28 cellular contexts compared by ENCODE assay signal in genomic region chr1:220894924-220895256, GRCh38. TPM values are rescaled to one million over a fixed set of nuclear protein-coding genes. Genes with fewer than 3 reads are reported as not detected.
DNase-seq lines count a peak whose midpoint lies in the region; ATAC-seq, FAIRE-seq and TF ChIP-seq lines count a peak whose summit lies in the region.
"Had no signal": no experiment of that assay in that cellular context is flagged by ENCODE, and none has a peak within 500 bp of the region (broad histone marks: within the 10 kb centered on the region; RNA-seq: fewer than 3 reads in every experiment).

No MANE protein-coding gene starts in this region.

- no peaks in the 10 kb centered on the region for H4K20me1 ChIP-seq in K562 (replicated peaks; ENCODE audit: control insufficient read depth, insufficient read depth, low read length)
- H4K20me1 ChIP-seq: BLaER1 had no signal

- FAIRE-seq in K562 (lab: Jason Lieb, UNC) (no peak), GM12891 (lab: Jason Lieb, UNC) (no peak)
- FAIRE-seq: keratinocyte had no signal

- no peak for TF ChIP-seq CTCF in K562 (IDR thresholded peaks at IDR 0.05 in 2 of 3, conservative IDR thresholded peaks at IDR 0.05 in 1 of 3; ENCODE audit: insufficient read depth in 2 of 3, low read depth in 1 of 3, low read length in 3 of 3)
- no peak for TF ChIP-seq CTCF in progenitor cell of endocrine pancreas (IDR thresholded peaks at IDR 0.05; ENCODE audit: unreplicated experiment)
- no peak for TF ChIP-seq CTCF in dorsolateral prefrontal cortex (IDR thresholded peaks at IDR 0.05 in 54 of 56, conservative IDR thresholded peaks at IDR 0.05 in 2 of 56; ENCODE audit: low read depth in 1 of 56, partially characterized antibody in 56 of 56)

- H3K27ac Mint-ChIP-seq in progenitor cell of endocrine pancreas: no peak overlapping the region
- H3K27ac Mint-ChIP-seq: activated CD4-positive, alpha-beta T cell treated with anti-CD3 and anti-CD28 coated beads for 36 hours; activated naive CD4-positive, alpha-beta T cell treated with anti-CD3 and anti-CD28 coated beads, Interleukin-2, amount 10 ng/mL, durations not matched to agents 7 days and 5 days; naive thymus-derived CD4-positive, alpha-beta T cell had no signal

- intact Hi-C loops in K562 (cut with micrococcal nuclease) (no loop called here), dorsolateral prefrontal cortex (cut with DNase I) (no loop called here)

- peak; percentile 50 for DNase-seq in COLO668 (lab: John Stamatoyannopoulos, UW; ENCODE audit: unreplicated experiment)
- no peak for DNase-seq in K562 (ENCODE audit: extremely low read depth in 1 of 4, low spot score in 3 of 4)
- peak; percentile 46 for DNase-seq in left kidney (ENCODE audit: low read depth, low spot score)
- DNase-seq in progenitor cell of endocrine pancreas (ENCODE audit: low spot score, unreplicated experiment): no peak
- DNase-seq in dorsolateral prefrontal cortex: no peak
- DNase-seq in GM12891 (ENCODE audit: insufficient read length, low spot score): no peak
- DNase-seq in midbrain (lab: John Stamatoyannopoulos, UW): no peak
- DNase-seq: activated CD4-positive, alpha-beta T cell treated with anti-CD3 and anti-CD28 coated beads for 36 hours; activated naive CD4-positive, alpha-beta T cell treated with anti-CD3 and anti-CD28 coated beads, Interleukin-2, amount 10 ng/mL, durations not matched to agents 7 days and 5 days; effector CD4-positive, alpha-beta T cell; EL; foreskin melanocyte; GOT3; hypothalamus; MV-4-11; naive thymus-derived CD4-positive, alpha-beta T cell; NCI-H526 treated with DMSO at 0.1 percent for 48 hours; stimulated activated CD4-positive, alpha-beta T cell treated with anti-CD3 and anti-CD28 coated beads, Interleukin-2, amount 100 ng/mL, for 24 hours; stimulated activated naive CD4-positive, alpha-beta T cell; T-helper 1 cell had no signal

- 10% methylated on average over 13 of the region's 13 CpGs for WGBS in K562 (ENCODE audit: insufficient coverage, low coverage, missing lambda C conversion rate)

- no peak for TF ChIP-seq RAD21 in K562 (CRISPR knock-in tag; conservative IDR thresholded peaks at IDR 0.05 in 1 of 2, IDR thresholded peaks at IDR 0.05 in 1 of 2)

- no peaks in the 10 kb centered on the region for H3K36me3 Mint-ChIP-seq in progenitor cell of endocrine pancreas (ENCODE audit: insufficient read depth)
- H3K36me3 Mint-ChIP-seq: activated naive CD4-positive, alpha-beta T cell treated with anti-CD3 and anti-CD28 coated beads, Interleukin-2, amount 10 ng/mL, durations not matched to agents 7 days and 5 days had no signal

- H3K4me1 Mint-ChIP-seq in progenitor cell of endocrine pancreas (ENCODE audit: low read depth): no peaks in the 10 kb centered on the region
- H3K4me1 Mint-ChIP-seq: central memory CD8-positive, alpha-beta T cell had no signal

- peaks cover 0 to 14% of the 10 kb centered on the region in 2 experiments; a peak in 1 of 5 replicates for H3K4me1 ChIP-seq in K562 (replicated peaks in 1 of 2; ENCODE audit: control insufficient read depth in 2 of 2, insufficient read depth in 2 of 2, low read length in 2 of 2)
- H3K4me1 ChIP-seq: BLaER1, SJSA1 had no signal

- no peaks in the 10 kb centered on the region for H3K9me1 ChIP-seq in K562 (ENCODE audit: control insufficient read depth, insufficient read depth, low read length)

- peak overlapping the region; percentile 40 for H3K4me3 Mint-ChIP-seq in progenitor cell of endocrine pancreas (ENCODE audit: low read depth)
- H3K4me3 Mint-ChIP-seq: activated CD4-positive, alpha-beta T cell treated with anti-CD3 and anti-CD28 coated beads for 36 hours; activated naive CD4-positive, alpha-beta T cell treated with anti-CD3 and anti-CD28 coated beads, Interleukin-2, amount 10 ng/mL, durations not matched to agents 7 days and 5 days; central memory CD8-positive, alpha-beta T cell; naive thymus-derived CD4-positive, alpha-beta T cell had no signal

- CTCF ChIA-PET in K562 (lab: Yijun Ruan, JAX; ENCODE audit: low intra/inter-chr PET ratio): no interaction called here

- no peaks in the 10 kb centered on the region for H3K36me3 ChIP-seq in K562 (ENCODE audit: control insufficient read depth, insufficient read depth, low read length)
- H3K36me3 ChIP-seq: BLaER1, SJSA1 had no signal

- ATAC-seq in K562: peak; percentile 19; the same call in 2 of the 3 replicates
- no peak for ATAC-seq in HG03280 (IDR thresholded peaks at IDR 0.05; ENCODE audit: unreplicated experiment)
- ATAC-seq: activated CD4-positive, alpha-beta T cell treated with anti-CD3 and anti-CD28 coated beads for 36 hours had no signal

- no peak overlapping the region for H2AFZ ChIP-seq in K562 (ENCODE audit: low read depth, low read length)

- peaks cover 3% of the 10 kb centered on the region for H3K9me3 Mint-ChIP-seq in progenitor cell of endocrine pancreas (ENCODE audit: low read depth)

- no peak overlapping the region for H3K27ac ChIP-seq in K562 (ENCODE audit: extremely low read depth, low read depth, low read length)
- H3K27ac ChIP-seq in dorsolateral prefrontal cortex: no peak overlapping the region
- H3K27ac ChIP-seq: BLaER1, KMS-11, SJSA1 had no signal

- in situ Hi-C loops in K562 (cut with MboI): no loop called here

- TF ChIP-seq POLR2A in K562 (conservative IDR thresholded peaks at IDR 0.05) (no peak), GM12891 (IDR thresholded peaks at IDR 0.05; ENCODE audit: low read depth, low read length) (no peak)

- no peak overlapping the region for H3K9ac ChIP-seq in K562 (ENCODE audit: insufficient read depth in 1 of 2, low read depth in 2 of 2, low read length in 2 of 2)
- H3K9ac ChIP-seq: BLaER1, KMS-11 had no signal

- H3K4me2 ChIP-seq in K562 (ENCODE audit: insufficient read depth, low read length): no peak overlapping the region
- H3K4me2 ChIP-seq: BLaER1, KMS-11 had no signal

- POLR2A ChIA-PET in K562 (lab: Yijun Ruan, JAX): no interaction called here

- no peak for TF ChIP-seq EP300 in K562 (IDR thresholded peaks at IDR 0.05; ENCODE audit: low read length)

- H3K27me3 Mint-ChIP-seq in progenitor cell of endocrine pancreas: peaks cover 99% of the 10 kb centered on the region

- no peaks in the 10 kb centered on the region for H3K79me2 ChIP-seq in K562 (ENCODE audit: control insufficient read depth, insufficient read depth, low read length)

- BruUV-seq in K562 (replicated peaks; lab: Mats Ljungman, UMichigan): no TSS peak

- H3K27me3 ChIP-seq in K562 (ENCODE audit: control insufficient read depth in 2 of 2, insufficient read depth in 2 of 2, low read length in 2 of 2): peaks cover 54 to 61% of the 10 kb centered on the region in 2 experiments
- peaks cover 25 to 77% (median 67%) of the 10 kb centered on the region in 45 donors for H3K27me3 ChIP-seq in dorsolateral prefrontal cortex
- H3K27me3 ChIP-seq: SJSA1 had no signal

- H3K4me3 ChIP-seq in K562: no peak overlapping the region
- H3K4me3 ChIP-seq in dorsolateral prefrontal cortex: peak overlapping the region in 16 of 59 donors; percentile 20 to 69 (median 56)
- H3K4me3 ChIP-seq: BLaER1, SJSA1 had no signal

- H3K9me3 ChIP-seq in K562 (replicated peaks; ENCODE audit: control insufficient read depth, insufficient read depth, low read depth, low read length): no peaks in the 10 kb centered on the region

TF ChIP-seq in K562, 482 proteins besides CTCF, POLR2A, EP300 and RAD21:
- TF ChIP-seq CBX1 (IDR thresholded peaks at IDR 0.05; ENCODE audit: low read depth) (no peak), ZSCAN32 (CRISPR knock-in tag; IDR thresholded peaks at IDR 0.05) (no peak)
TF ChIP-seq in K562: peak in this region for 0.

TF ChIP-seq in GM12891, 5 proteins besides CTCF, POLR2A, EP300 and RAD21:
- TF ChIP-seq PAX5 (IDR thresholded peaks at IDR 0.05; ENCODE audit: insufficient read depth, low read length, severe bottlenecking) (no peak), SPI1 (IDR thresholded peaks at IDR 0.05; ENCODE audit: low read depth, low read length) (no peak), POU2F2 (IDR thresholded peaks at IDR 0.05; ENCODE audit: low read depth, low read length) (no peak), POLR2AphosphoS5 (IDR thresholded peaks at IDR 0.05; ENCODE audit: low read depth, low read length) (no peak), TAF1 (IDR thresholded peaks at IDR 0.05; ENCODE audit: low read depth, low read length) (no peak)

RNA-seq across cellular contexts. Expression of gene HLX, which starts 15.6 kb away (rescaled TPM):
- 1.3 and 1.6 TPM in 2 replicates for total RNA-seq in K562 (2011; cell fraction: chromatin; rRNA removed; ENCODE audit: low replicate concordance)
- 1.1 and 2.3 TPM in 2 replicates for total RNA-seq in K562 (2011; cell fraction: nucleolus; rRNA removed)
- 1.2 and 1.5 TPM in 2 replicates for total RNA-seq in K562 (2011; cell fraction: nucleoplasm; rRNA removed)
- total RNA-seq in K562 (2014; rRNA removed) (2.2 and 2.6 TPM in 2 replicates), K562 (2014; rRNA removed; fragmentation: Illumina TruSeq; extraction: Trizol) (0.69 and 0.70 TPM in 2 replicates), K562 (2015; rRNA removed; fragmentation: Illumina TruSeq; extraction: Trizol) (1.2 and 1.7 TPM in 2 replicates), K562 (2021) (2.3 and 3.0 TPM in 2 replicates), progenitor cell of endocrine pancreas (0.48 and 0.53 TPM in 2 replicates), dorsolateral prefrontal cortex (1 to 10 TPM in 94 of 120 experiments, under 1 TPM in 26; 0.25 to 5.3 (median 1.6) TPM)
- polyA plus RNA-seq in K562 (2011; rRNA removed) (0.05 and 0.21 TPM in 2 replicates), K562 (2014; fragmentation: Illumina TruSeq; extraction: Trizol) (1.6 and 2.8 TPM in 2 replicates), K562 (2014; fragmentation: Nextera tagmentation; extraction: Ambion mirVana) (under 1 TPM; 0.10 TPM), K562 (2014; rRNA removed) (1.7 and 2.4 TPM in 2 replicates)
- polyA plus RNA-seq in K562 (2011; cell fraction: cytosol; rRNA removed): 0.01 and 0.72 TPM in 2 replicates
- 0.18 and 1.6 TPM in 2 replicates for polyA plus RNA-seq in K562 (2011; cell fraction: nucleus; rRNA removed)
- 2.7 and 3.6 TPM in 2 replicates for polyA plus RNA-seq in K562 (2012)
- polyA minus RNA-seq in K562 (2011; rRNA and poly(A)+ RNA removed): 0.06 and 0.21 TPM in 2 replicates
- 0.67 TPM in 1 of 2 replicates, not detected in the other for polyA minus RNA-seq in K562 (2011; cell fraction: cytosol; rRNA and poly(A)+ RNA removed)
- polyA minus RNA-seq in K562 (2011; cell fraction: nucleus; rRNA and poly(A)+ RNA removed): 0.22 and 0.54 TPM in 2 replicates
- polyA plus RNA-seq in GM12891 (2012; ENCODE audit: low read depth, missing spikeins): 0.09 TPM
- total RNA-seq: A673; activated CD8-positive, alpha-beta memory T cell treated with anti-CD3 and anti-CD28 coated beads for 36 hours had no signal
- polyA plus RNA-seq: keratinocyte; naive thymus-derived CD4-positive, alpha-beta T cell had no signal

Comparison
In these comparisons a context has a peak if more than half of its experiments do, and no peak if none do; other contexts are left out.
1. DNase-seq: peak in COLO668 (single experiment) and left kidney (single experiment); none in K562 (0 of 4), progenitor cell of endocrine pancreas (single experiment), dorsolateral prefrontal cortex (0 of 10), GM12891 (single experiment) and midbrain (single experiment).